In the genomic region with DNA sequence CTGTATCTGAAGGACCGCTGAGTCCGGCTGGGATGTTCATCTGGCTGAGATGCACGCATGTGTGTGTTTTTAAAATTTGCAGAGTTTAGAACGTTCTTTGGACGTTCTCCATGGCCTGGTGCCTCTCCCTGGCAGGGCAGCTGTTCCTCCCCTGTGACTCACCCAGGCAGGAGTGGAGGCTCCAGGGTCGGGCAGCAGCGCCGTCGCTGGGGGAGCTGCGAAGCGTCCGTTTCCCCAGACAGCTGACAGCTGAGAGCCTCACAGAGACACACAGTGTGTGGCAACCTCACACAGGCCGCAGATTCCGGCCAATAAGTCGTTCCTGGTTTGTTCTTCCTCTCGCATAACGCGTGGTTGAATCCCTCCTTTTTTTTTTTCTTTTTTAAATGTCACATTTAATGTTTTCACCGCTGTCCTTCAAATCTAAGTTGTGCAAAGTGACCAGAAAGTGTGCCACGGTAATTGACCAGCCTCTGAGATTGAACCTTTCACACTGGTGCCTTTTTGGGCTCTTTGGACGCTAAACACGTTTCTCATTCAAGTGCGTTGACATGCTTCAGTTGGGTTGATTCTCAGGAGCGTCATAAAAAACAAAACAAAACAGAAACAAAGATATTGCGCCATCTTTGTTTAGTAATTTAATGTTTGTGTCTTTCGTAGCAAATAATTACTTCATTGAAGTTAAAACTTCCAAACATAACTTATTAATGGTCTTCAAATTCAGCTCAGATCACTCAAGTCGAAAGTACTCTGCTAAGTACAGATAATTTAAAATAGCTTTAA, we compare ENCODE assay signal across 9 cellular contexts.
A peak's percentile ranks its signal among the peaks of the same experiment; 100 is the strongest.
DNase-seq lines count a peak whose midpoint lies in the region; ATAC-seq and TF ChIP-seq lines count a peak whose summit lies in the region.
"Had no signal": no experiment of that assay in that cellular context is flagged by ENCODE, and none has a peak within 500 bp of the region (broad histone marks: within the 10 kb centered on the region; RNA-seq: fewer than 3 reads in every experiment).

No MANE protein-coding gene starts in this region.

- no peaks in the 10 kb centered on the region for H3K9me3 ChIP-seq in skeletal muscle tissue (ENCODE audit: control insufficient read depth in 3 of 3, low read length in 3 of 3)

- CTCF ChIA-PET in WTC11 (lab: Charles Lee), result no interaction called here

- no peaks in the 10 kb centered on the region for H3K4me1 Mint-ChIP-seq in WTC11
- H3K4me1 Mint-ChIP-seq: activated naive CD8-positive, alpha-beta T cell treated with anti-CD3 and anti-CD28 coated beads, Interleukin-2, amount 10 ng/mL, durations not matched to agents 7 days and 5 days had no signal

- peaks cover 63% of the 10 kb centered on the region for H3K36me3 Mint-ChIP-seq in WTC11
- H3K36me3 Mint-ChIP-seq: activated naive CD8-positive, alpha-beta T cell treated with anti-CD3 and anti-CD28 coated beads, Interleukin-2, amount 10 ng/mL, durations not matched to agents 7 days and 5 days had no signal

- no peaks in the 10 kb centered on the region for H3K27me3 ChIP-seq in skeletal muscle tissue (ENCODE audit: control insufficient read depth in 3 of 3, insufficient read depth in 3 of 3, low read length in 3 of 3)

- H3K27ac ChIP-seq in skeletal muscle tissue (ENCODE audit: low read depth, low read length), result peak overlapping the region; percentile 30

- peak overlapping the region; percentile 51; the same call in 1 of the 2 replicates for H3K27ac Mint-ChIP-seq in WTC11
- H3K27ac Mint-ChIP-seq: activated naive CD8-positive, alpha-beta T cell treated with anti-CD3 and anti-CD28 coated beads, Interleukin-2, amount 10 ng/mL, durations not matched to agents 7 days and 5 days had no signal

- no peak for ATAC-seq in WTC11

- H3K9me3 Mint-ChIP-seq in WTC11, result no peaks in the 10 kb centered on the region
- H3K9me3 Mint-ChIP-seq: activated naive CD8-positive, alpha-beta T cell treated with anti-CD3 and anti-CD28 coated beads, Interleukin-2, amount 10 ng/mL, durations not matched to agents 7 days and 5 days had no signal

- POLR2A ChIA-PET in WTC11 (lab: Charles Lee), result no interaction called here

- peak overlapping the region in 1 of 3 donors; percentile 45 for H3K4me3 ChIP-seq in skeletal muscle tissue (ENCODE audit: low read length in 3 of 3)

- DNase-seq in HCEC 1CT (peak; percentile 30), WTC11 (ENCODE audit: low spot score) (no peak), hepatic stellate cell (ENCODE audit: low spot score) (peak; percentile 88), OCI-M1 (lab: John Stamatoyannopoulos, UW) (no peak), SKM-1 (lab: John Stamatoyannopoulos, UW; ENCODE audit: unreplicated experiment) (no peak)
- DNase-seq in activated naive CD4-positive, alpha-beta T cell treated with anti-CD3 and anti-CD28 coated beads, Interleukin-2, amount 50 U/mL, for 16 hours, result no peak
- no peak for DNase-seq in stimulated activated CD8-positive, alpha-beta memory T cell treated with anti-CD3 and anti-CD28 coated beads, Interleukin-4, amount 100 ng/mL, for 48 hours
- DNase-seq: activated naive CD8-positive, alpha-beta T cell treated with anti-CD3 and anti-CD28 coated beads, Interleukin-2, amount 10 ng/mL, durations not matched to agents 7 days and 5 days had no signal

- H3K9ac ChIP-seq in skeletal muscle tissue (ENCODE audit: low read depth in 1 of 3, low read length in 3 of 3), result peak overlapping the region in 2 of 3 donors; percentile 38 to 51

- no peaks in the 10 kb centered on the region for H3K36me3 ChIP-seq in skeletal muscle tissue (ENCODE audit: control insufficient read depth in 3 of 3, insufficient read depth in 3 of 3, low read length in 3 of 3)

- TF ChIP-seq CTCF in WTC11 (IDR thresholded peaks at IDR 0.05), result no peak

- H3K27me3 Mint-ChIP-seq in WTC11 (ENCODE audit: low read depth), result no peaks in the 10 kb centered on the region
- H3K27me3 Mint-ChIP-seq: activated naive CD8-positive, alpha-beta T cell treated with anti-CD3 and anti-CD28 coated beads, Interleukin-2, amount 10 ng/mL, durations not matched to agents 7 days and 5 days had no signal

- H3K4me1 ChIP-seq in skeletal muscle tissue (ENCODE audit: control insufficient read depth in 3 of 3, insufficient read depth in 3 of 3, low read length in 3 of 3), result peaks cover 0 to 11% (median 5%) of the 10 kb centered on the region in 3 donors

- no peak overlapping the region for H3K4me3 Mint-ChIP-seq in WTC11
- H3K4me3 Mint-ChIP-seq: activated naive CD8-positive, alpha-beta T cell treated with anti-CD3 and anti-CD28 coated beads, Interleukin-2, amount 10 ng/mL, durations not matched to agents 7 days and 5 days had no signal

TF ChIP-seq in WTC11, 78 proteins besides CTCF, POLR2A, EP300 and RAD21:
- TF ChIP-seq STAT6 (CRISPR knock-in tag; conservative IDR thresholded peaks at IDR 0.05; ENCODE audit: low read depth), result no peak
- no peak for TF ChIP-seq ZNF317 (CRISPR knock-in tag; IDR thresholded peaks at IDR 0.05; ENCODE audit: borderline replicate concordance, low read depth)
- no peak for TF ChIP-seq FOXP1 (CRISPR knock-in tag; IDR thresholded peaks at IDR 0.05; ENCODE audit: borderline replicate concordance)
- TF ChIP-seq NFE2L1 (CRISPR knock-in tag; IDR thresholded peaks at IDR 0.05), result no peak

Comparison
In these comparisons a context has a peak if more than half of its experiments do, and no peak if none do; other contexts are left out.
1. DNase-seq: peak in HCEC 1CT (single experiment) and hepatic stellate cell (single experiment); none in WTC11 (single experiment), OCI-M1 (single experiment), SKM-1 (single experiment), activated naive CD4-positive, alpha-beta T cell treated with anti-CD3 and anti-CD28 coated beads, Interleukin-2, amount 50 U/mL, for 16 hours (single experiment) and stimulated activated CD8-positive, alpha-beta memory T cell treated with anti-CD3 and anti-CD28 coated beads, Interleukin-4, amount 100 ng/mL, for 48 hours (single experiment).